ENCODE assay signal across 1 cellular context in the genomic region with DNA sequence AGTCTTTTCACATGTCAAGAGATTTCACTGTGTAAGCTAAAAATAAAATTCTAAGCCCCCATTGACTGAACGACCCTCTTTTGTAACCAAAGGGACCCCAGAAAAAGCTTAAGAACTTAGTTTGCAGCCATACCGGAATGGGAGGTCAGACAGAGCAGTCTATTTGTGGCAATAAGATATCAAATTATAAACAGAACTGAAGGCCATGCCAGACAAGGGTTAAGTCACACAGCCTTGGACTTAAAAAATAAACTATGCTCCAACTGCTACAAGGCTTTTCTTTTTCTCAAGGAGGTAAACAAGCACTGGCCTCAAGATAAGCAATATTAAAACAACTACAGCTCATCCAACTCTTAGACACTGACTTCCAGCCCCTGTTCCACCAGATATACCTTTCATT.
TF ChIP-seq lines count a peak whose summit lies in the region.

No MANE protein-coding gene starts in this region.

TF ChIP-seq in IMR-90, 13 proteins besides CTCF, POLR2A, EP300 and RAD21 (continued from another document):
- TF ChIP-seq, protein P1, sequence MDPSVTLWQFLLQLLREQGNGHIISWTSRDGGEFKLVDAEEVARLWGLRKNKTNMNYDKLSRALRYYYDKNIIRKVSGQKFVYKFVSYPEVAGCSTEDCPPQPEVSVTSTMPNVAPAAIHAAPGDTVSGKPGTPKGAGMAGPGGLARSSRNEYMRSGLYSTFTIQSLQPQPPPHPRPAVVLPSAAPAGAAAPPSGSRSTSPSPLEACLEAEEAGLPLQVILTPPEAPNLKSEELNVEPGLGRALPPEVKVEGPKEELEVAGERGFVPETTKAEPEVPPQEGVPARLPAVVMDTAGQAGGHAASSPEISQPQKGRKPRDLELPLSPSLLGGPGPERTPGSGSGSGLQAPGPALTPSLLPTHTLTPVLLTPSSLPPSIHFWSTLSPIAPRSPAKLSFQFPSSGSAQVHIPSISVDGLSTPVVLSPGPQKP (IDR thresholded peaks at IDR 0.05; ENCODE audit: borderline replicate concordance, low read depth, low read length) = no peak
- TF ChIP-seq FOS (IDR thresholded peaks at IDR 0.05; ENCODE audit: low read depth, low read length) (no peak), MAFK (IDR thresholded peaks at IDR 0.05; ENCODE audit: low read depth, low read length) (no peak), BHLHE40 (IDR thresholded peaks at IDR 0.05; ENCODE audit: low read depth, low read length) (no peak), SMC3 (IDR thresholded peaks at IDR 0.05; ENCODE audit: low read depth, low read length) (no peak), RCOR1 (IDR thresholded peaks at IDR 0.05; ENCODE audit: insufficient replicate concordance, low read length) (no peak), RFX5 (IDR thresholded peaks at IDR 0.05; ENCODE audit: low read depth, low read length) (no peak), CHD1 (IDR thresholded peaks at IDR 0.05; ENCODE audit: low read depth, low read length) (no peak), MXI1 (IDR thresholded peaks at IDR 0.05; ENCODE audit: borderline replicate concordance, low read depth, low read length) (no peak), CEBPB (IDR thresholded peaks at IDR 0.05; ENCODE audit: low read depth, low read length) (no peak)
- TF ChIP-seq, protein P2, sequence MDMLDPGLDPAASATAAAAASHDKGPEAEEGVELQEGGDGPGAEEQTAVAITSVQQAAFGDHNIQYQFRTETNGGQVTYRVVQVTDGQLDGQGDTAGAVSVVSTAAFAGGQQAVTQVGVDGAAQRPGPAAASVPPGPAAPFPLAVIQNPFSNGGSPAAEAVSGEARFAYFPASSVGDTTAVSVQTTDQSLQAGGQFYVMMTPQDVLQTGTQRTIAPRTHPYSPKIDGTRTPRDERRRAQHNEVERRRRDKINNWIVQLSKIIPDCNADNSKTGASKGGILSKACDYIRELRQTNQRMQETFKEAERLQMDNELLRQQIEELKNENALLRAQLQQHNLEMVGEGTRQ (IDR thresholded peaks at IDR 0.05; ENCODE audit: low read depth, low read length) = no peak
